In the genomic region with DNA sequence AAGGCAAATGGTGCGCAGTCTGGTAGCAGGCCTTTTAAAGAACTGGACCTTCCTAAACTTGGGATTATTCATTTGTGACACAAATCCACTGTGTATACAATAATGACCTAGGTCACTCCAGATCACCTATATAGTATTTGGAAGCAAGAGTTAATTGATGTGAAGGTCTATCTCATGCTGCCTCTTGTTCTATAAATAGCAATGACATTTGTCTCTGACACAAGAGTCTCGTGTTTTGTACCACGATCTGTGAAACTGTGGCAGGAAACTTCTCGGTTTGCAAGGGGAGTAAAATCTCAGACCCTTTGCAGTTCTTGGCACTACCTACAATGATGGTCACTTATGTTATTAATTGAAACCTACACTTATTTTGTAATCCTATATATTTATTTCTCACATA, we compare ENCODE assay signal across 26 cellular contexts.
"Had no signal": no experiment of that assay in that cellular context is flagged by ENCODE, and none has a peak within 500 bp of the region (broad histone marks: within the 10 kb centered on the region; RNA-seq: fewer than 3 reads in every experiment).

No MANE protein-coding gene starts in this region.

- H3K4me3 ChIP-seq: stomach, suprapubic skin, testis, thoracic aorta, thyroid gland, tibial artery, tibial nerve, transverse colon, upper lobe of left lung, upper lobe of right lung, uterus, vagina had no signal

- DNase-seq: stimulated activated CD4-positive, alpha-beta T cell treated with anti-CD3 and anti-CD28 coated beads, Interleukin-2, amount 100 ng/mL, for 48 hours; stimulated activated CD4-positive, alpha-beta T cell treated with anti-CD3 and anti-CD28 coated beads, Interleukin-4, amount 100 ng/mL, for 1 hour; stimulated activated CD4-positive, alpha-beta T cell treated with anti-CD3 and anti-CD28 coated beads, Interleukin-4, amount 100 ng/mL, for 24 hours; stimulated activated CD4-positive, alpha-beta T cell treated with anti-CD3 and anti-CD28 coated beads, Interleukin-4, amount 100 ng/mL, for 4 hours; stimulated activated CD8-positive, alpha-beta memory T cell treated with anti-CD3 and anti-CD28 coated beads, Interleukin-4, amount 100 ng/mL, for 48 hours; stimulated activated naive B cell treated with anti-CD40 and anti-IgM and Interleukin-4, amounts not matched to agents 10 μg/mL and 1 μg/mL and 100 μg/mL, for 72 hours; stimulated activated naive CD4-positive, alpha-beta T cell; stimulated activated naive CD4-positive, alpha-beta T cell treated with Interleukin-2 at 50 U/mL for 16 hours; stimulated activated naive CD8-positive, alpha-beta T cell treated with anti-CD3 and anti-CD28 coated beads, Interleukin-15, amount 100 ng/mL, for 72 hours; stimulated activated naive CD8-positive, alpha-beta T cell treated with anti-CD3 and anti-CD28 coated beads, Interleukin-15, Interleukin-2, amounts not matched to agents 100 U/mL and 50 U/mL, for 24 hours; stomach; substantia nigra; testis; thyroid gland; tibial artery; transverse colon; trophoblast cell; upper lobe of left lung; upper lobe of right lung; uterus had no signal

- ATAC-seq: stimulated activated effector memory CD8-positive, alpha-beta T cell treated with anti-CD3 and anti-CD28 coated beads, Interleukin-12 subunit alpha, Interleukin-12 subunit beta, amount 100 ng/mL, for 72 hours; stimulated activated memory B cell treated with anti-CD40 and anti-IgM and Interleukin-4, amounts not matched to agents 10 μg/mL and 1 μg/mL and 100 μg/mL, for 72 hours; stimulated activated naive B cell treated with anti-CD40 and anti-IgM and Interleukin-4, amounts not matched to agents 10 μg/mL and 1 μg/mL and 100 μg/mL, for 72 hours; stimulated activated naive CD8-positive, alpha-beta T cell treated with anti-CD3 and anti-CD28 coated beads, Interleukin-15, amount 100 ng/mL, for 72 hours; stimulated activated naive CD8-positive, alpha-beta T cell treated with anti-CD3 and anti-CD28 coated beads, Interleukin-15, Interleukin-2, amounts not matched to agents 100 U/mL and 50 U/mL, for 24 hours; upper lobe of right lung had no signal

- H3K27me3 ChIP-seq: stomach, suprapubic skin, testis, thyroid gland, tibial artery, tibial nerve, transverse colon, upper lobe of left lung, upper lobe of right lung, uterus, vagina had no signal

- H3K27ac ChIP-seq: stomach, suprapubic skin, testis, thoracic aorta, thyroid gland, tibial artery, tibial nerve, transverse colon, upper lobe of left lung, upper lobe of right lung, uterus, vagina had no signal

- H3K4me1 ChIP-seq: stomach, suprapubic skin, testis, thyroid gland, tibial artery, tibial nerve, upper lobe of left lung, upper lobe of right lung, uterus, vagina had no signal

- H3K9me3 ChIP-seq: suprapubic skin, testis, thoracic aorta, thyroid gland, tibial artery, tibial nerve, transverse colon, upper lobe of left lung, upper lobe of right lung, uterus, vagina had no signal

- H3K36me3 ChIP-seq: stomach, suprapubic skin, thoracic aorta, thyroid gland, tibial artery, tibial nerve, transverse colon, upper lobe of left lung, upper lobe of right lung, uterus, vagina had no signal
